ENCODE assay signal across 12 cellular contexts in genomic region chr18:2968559-2968958, GRCh38. TPM values are rescaled to one million over a fixed set of nuclear protein-coding genes. Genes with fewer than 3 reads are reported as not detected.
DNase-seq lines count a peak whose midpoint lies in the region; ATAC-seq and TF ChIP-seq lines count a peak whose summit lies in the region.
"Had no signal": no experiment of that assay in that cellular context is flagged by ENCODE, and none has a peak within 500 bp of the region (broad histone marks: within the 10 kb centered on the region; RNA-seq: fewer than 3 reads in every experiment).

No MANE protein-coding gene starts in this region.

- DNase-seq in DND-41 (no peak), T-cell (no peak), gastrocnemius medialis (no peak), COR-L47 (lab: John Stamatoyannopoulos, UW) (no peak), amygdala (lab: John Stamatoyannopoulos, UW) (no peak), NCI-H1048 (lab: John Stamatoyannopoulos, UW) (no peak)
- DNase-seq: activated CD4-positive, alpha-beta T cell treated with anti-CD3 and anti-CD28 coated beads, Interleukin-2, amount 50 U/mL, for 48 hours; ovary had no signal

- H3K9me3 ChIP-seq in DND-41 (ENCODE audit: insufficient read depth, low read length, severe bottlenecking) (no peaks in the 10 kb centered on the region), gastroesophageal sphincter (no peaks in the 10 kb centered on the region), gastrocnemius medialis (no peaks in the 10 kb centered on the region)
- H3K9me3 ChIP-seq: ovary had no signal

- H3K4me3 ChIP-seq in DND-41 (ENCODE audit: low read depth in 1 of 2, low read length in 2 of 2) (no peak overlapping the region), gastroesophageal sphincter (no peak overlapping the region), gastrocnemius medialis (no peak overlapping the region)
- H3K4me3 ChIP-seq: ovary had no signal

- ATAC-seq in DND-41 (ENCODE audit: insufficient read depth, low read depth) (no peak), T-cell (replicated peaks in 1 of 4) (peak in 2 of 4 experiments; percentile 2 to 4), gastroesophageal sphincter (peak; percentile 15), gastrocnemius medialis (no peak), HG03139 (IDR thresholded peaks at IDR 0.05; ENCODE audit: unreplicated experiment) (no peak)

- H3K79me2 ChIP-seq in DND-41 (ENCODE audit: insufficient read depth, low read length) = peaks cover 52% of the 10 kb centered on the region

- TF ChIP-seq EP300 in gastroesophageal sphincter (IDR thresholded peaks at IDR 0.05) = no peak

- POLR2A ChIA-PET in T-cell (lab: Charles Lee) = interaction anchor here (0.6 to 1.8 kb wide), 4 partner anchors 9 to 224 kb away, joined by 3 to 9 read pairs (median 4); no protein-coding TSS in a partner anchor

- no peaks in the 10 kb centered on the region for H3K9me3 Mint-ChIP-seq in T-cell
- H3K9me3 Mint-ChIP-seq: brain had no signal

- TF ChIP-seq POLR2A in gastroesophageal sphincter (IDR thresholded peaks at IDR 0.05) (no peak), gastrocnemius medialis (IDR thresholded peaks at IDR 0.05) (no peak)

- H3K4me1 Mint-ChIP-seq in T-cell = peaks cover 93 to 94% (median 94%) of the 10 kb centered on the region in 3 donors

- H3K27ac ChIP-seq in DND-41 (ENCODE audit: low read length) = 0 out of 2 replicates have a peak overlapping the region, but pooled peaks have one; percentile 19
- H3K27ac ChIP-seq in gastroesophageal sphincter = peak overlapping the region in 3 of 4 donors; percentile 13 to 65 (median 14)
- H3K27ac ChIP-seq in gastrocnemius medialis = peak overlapping the region in 3 of 4 donors; percentile 11 to 25 (median 18)
- H3K27ac ChIP-seq: epithelial cell of prostate had no signal

- H3K4me1 ChIP-seq in DND-41 (ENCODE audit: insufficient read depth, low read length) (peaks cover 37% of the 10 kb centered on the region), gastroesophageal sphincter (peaks cover 12 to 67% (median 21%) of the 10 kb centered on the region in 3 donors), gastrocnemius medialis (peaks cover 16 to 43% of the 10 kb centered on the region in 2 donors)

- TF ChIP-seq CTCF in DND-41 (IDR thresholded peaks at IDR 0.05; ENCODE audit: borderline replicate concordance, extremely low read depth, low read length, poor library complexity, severe bottlenecking) = no peak
- no peak for TF ChIP-seq CTCF in gastroesophageal sphincter (IDR thresholded peaks at IDR 0.05)
- no peak for TF ChIP-seq CTCF in gastrocnemius medialis (IDR thresholded peaks at IDR 0.05 in 4 of 5, conservative IDR thresholded peaks at IDR 0.05 in 1 of 5)

- intact Hi-C loops in gastrocnemius medialis (cut with DNase I; ENCODE audit: low total_unique reads) = no loop called here

- peak overlapping the region; percentile 95 to 96 for H3K27ac Mint-ChIP-seq in T-cell

- H3K27me3 ChIP-seq in DND-41 (ENCODE audit: insufficient read depth, low read length, poor library complexity) (no peaks in the 10 kb centered on the region), gastroesophageal sphincter (no peaks in the 10 kb centered on the region), gastrocnemius medialis (no peaks in the 10 kb centered on the region)
- H3K27me3 ChIP-seq: ovary had no signal

- peak overlapping the region; percentile 34 to 89 (median 75) for H3K4me3 Mint-ChIP-seq in T-cell
- H3K4me3 Mint-ChIP-seq: brain had no signal

- in situ Hi-C loops in gastrocnemius medialis (cut with MboI; ENCODE audit: low sequenced_read_pairs in 4 of 4) = no loop called here

- peaks cover 3% of the 10 kb centered on the region; the same call in 1 of the 2 replicates for H4K20me1 ChIP-seq in DND-41 (ENCODE audit: insufficient read depth, low read length)

- H2AFZ ChIP-seq in DND-41 (ENCODE audit: low read depth, low read length) = no peak overlapping the region

- H3K9ac ChIP-seq in DND-41 (ENCODE audit: low read depth, low read length) = no peak overlapping the region

- H3K36me3 Mint-ChIP-seq in T-cell = peaks cover 14% of the 10 kb centered on the region

- no peaks in the 10 kb centered on the region for H3K27me3 Mint-ChIP-seq in T-cell
- H3K27me3 Mint-ChIP-seq: brain had no signal

- H3K36me3 ChIP-seq in DND-41 (ENCODE audit: insufficient read depth, low read length) = no peaks in the 10 kb centered on the region
- no peaks in the 10 kb centered on the region for H3K36me3 ChIP-seq in gastroesophageal sphincter
- no peaks in the 10 kb centered on the region for H3K36me3 ChIP-seq in gastrocnemius medialis
- H3K36me3 ChIP-seq: ovary had no signal

- H3K4me2 ChIP-seq in DND-41 (ENCODE audit: insufficient read depth, low read length) = no peak overlapping the region

- 75 to 83% methylated on average over 1 of the region's 1 CpG for WGBS in gastroesophageal sphincter (ENCODE audit: low coverage in 1 of 2), 2 donors

- CTCF ChIA-PET in T-cell (lab: Charles Lee) = interaction anchor here (0.5 to 2.3 kb wide), 10 partner anchors 8 to 94 kb away, joined by 3 to 12 read pairs (median 5); no protein-coding TSS in a partner anchor

RNA-seq across cellular contexts. Expression of gene LPIN2, which starts 44.4 kb away (rescaled TPM):
- total RNA-seq in T-cell = 100 to 1,000 TPM in 1 of 5 donors, 10 to 100 TPM in 4; 78.9 to 107 (median 88.8) TPM
- total RNA-seq in gastroesophageal sphincter = 10 to 100 TPM; 17.6 to 34.3 (median 25.6) TPM
- total RNA-seq in gastrocnemius medialis = 1 to 10 TPM; 4.9 to 9.1 (median 8.2) TPM
